ENCODE assay signal across 9 cellular contexts in genomic region chr6:8006208-8006607, GRCh38. TPM values are rescaled to one million over a fixed set of nuclear protein-coding genes. Genes with fewer than 3 reads are reported as not detected.
DNase-seq lines count a peak whose midpoint lies in the region; ATAC-seq and TF ChIP-seq lines count a peak whose summit lies in the region.
"Had no signal": no experiment of that assay in that cellular context is flagged by ENCODE, and none has a peak within 500 bp of the region (broad histone marks: within the 10 kb centered on the region; RNA-seq: fewer than 3 reads in every experiment).

No MANE protein-coding gene starts in this region.

- H3K9ac ChIP-seq in DND-41 (ENCODE audit: low read depth, low read length) (no peak overlapping the region), adipocyte (ENCODE audit: low read length) (no peak overlapping the region)

- no peak overlapping the region for H3K27ac ChIP-seq in DND-41 (ENCODE audit: low read length)

- H3K27me3 ChIP-seq in DND-41 (ENCODE audit: insufficient read depth, low read length, poor library complexity) (no peaks in the 10 kb centered on the region), adipocyte (replicated peaks; ENCODE audit: control insufficient read depth, insufficient read depth, low read length) (no peaks in the 10 kb centered on the region), kidney epithelial cell (ENCODE audit: control insufficient read depth, insufficient read depth, low read length) (no peaks in the 10 kb centered on the region)

- H2AFZ ChIP-seq in DND-41 (ENCODE audit: low read depth, low read length) = no peak overlapping the region

- H3K36me3 ChIP-seq in DND-41 (ENCODE audit: insufficient read depth, low read length) (no peaks in the 10 kb centered on the region), adipocyte (ENCODE audit: control insufficient read depth, insufficient read depth, low read length, severe bottlenecking) (no peaks in the 10 kb centered on the region), kidney epithelial cell (ENCODE audit: control insufficient read depth, insufficient read depth, low read length) (no peaks in the 10 kb centered on the region)

- no peaks in the 10 kb centered on the region for H3K79me2 ChIP-seq in DND-41 (ENCODE audit: insufficient read depth, low read length)

- ATAC-seq in DND-41 (ENCODE audit: insufficient read depth, low read depth) (peak; percentile 68; the same call in 2 of the 3 replicates), GM21423 (IDR thresholded peaks at IDR 0.05; ENCODE audit: unreplicated experiment) (no peak), HG02678 (IDR thresholded peaks at IDR 0.05; ENCODE audit: unreplicated experiment) (no peak), HG03520 (IDR thresholded peaks at IDR 0.05; ENCODE audit: unreplicated experiment) (no peak)
- ATAC-seq in activated naive CD4-positive, alpha-beta T cell treated with anti-CD3 and anti-CD28 coated beads, Interleukin-2, amount 50 U/mL, for 72 hours = no peak
- ATAC-seq: mucosa of descending colon had no signal

- H3K4me2 ChIP-seq in DND-41 (ENCODE audit: insufficient read depth, low read length) = no peak overlapping the region

- DNase-seq in DND-41 = peak; percentile 12
- peak; percentile 37 for DNase-seq in KBM-7
- DNase-seq in adipocyte (ENCODE audit: low read depth) = peak; percentile 63
- DNase-seq in kidney epithelial cell (ENCODE audit: low read depth) = no peak
- DNase-seq in activated naive CD4-positive, alpha-beta T cell treated with anti-CD3 and anti-CD28 coated beads, Interleukin-2, amount 50 U/mL, for 72 hours (ENCODE audit: low spot score in 2 of 2) = no peak

- H3K9me3 ChIP-seq in DND-41 (ENCODE audit: insufficient read depth, low read length, severe bottlenecking) = no peaks in the 10 kb centered on the region
- no peaks in the 10 kb centered on the region for H3K9me3 ChIP-seq in adipocyte (ENCODE audit: control insufficient read depth, low read length)
- H3K9me3 ChIP-seq: mucosa of descending colon had no signal

- TF ChIP-seq CTCF in DND-41 (IDR thresholded peaks at IDR 0.05; ENCODE audit: borderline replicate concordance, extremely low read depth, low read length, poor library complexity, severe bottlenecking) (peak; percentile 54), kidney epithelial cell (IDR thresholded peaks at IDR 0.05; ENCODE audit: insufficient read depth, low read length, poor library complexity, severe bottlenecking) (peak; percentile 41)

- no peaks in the 10 kb centered on the region for H3K36me3 Mint-ChIP-seq in activated naive CD4-positive, alpha-beta T cell treated with anti-CD3 and anti-CD28 coated beads, Interleukin-2, amount 50 U/mL, for 72 hours

- H3K27ac Mint-ChIP-seq in activated naive CD4-positive, alpha-beta T cell treated with anti-CD3 and anti-CD28 coated beads, Interleukin-2, amount 50 U/mL, for 72 hours = no peak overlapping the region

- peaks cover 12% of the 10 kb centered on the region for H3K4me1 ChIP-seq in DND-41 (ENCODE audit: insufficient read depth, low read length)
- H3K4me1 ChIP-seq in adipocyte (ENCODE audit: control insufficient read depth, insufficient read depth, low read length) = no peaks in the 10 kb centered on the region

- no peaks in the 10 kb centered on the region for H4K20me1 ChIP-seq in DND-41 (ENCODE audit: insufficient read depth, low read length)

- H3K9me3 Mint-ChIP-seq in activated naive CD4-positive, alpha-beta T cell treated with anti-CD3 and anti-CD28 coated beads, Interleukin-2, amount 50 U/mL, for 72 hours = no peaks in the 10 kb centered on the region

- in situ Hi-C loops in KBM-7 (cut with MboI; ENCODE audit: low pct_unique_long_range_greater_than_20kb, low sequenced_read_pairs) = no loop called here

- H3K4me3 ChIP-seq in DND-41 (ENCODE audit: low read depth in 1 of 2, low read length in 2 of 2) (no peak overlapping the region), adipocyte (ENCODE audit: low read length) (no peak overlapping the region), kidney epithelial cell (ENCODE audit: low read depth, low read length) (no peak overlapping the region)
- H3K4me3 ChIP-seq: mucosa of descending colon had no signal

RNA-seq across cellular contexts. Expression of gene BLOC1S5, which starts 58.0 kb away (rescaled TPM):
- total RNA-seq in kidney epithelial cell = 14.8 and 22.0 TPM in 2 replicates
- total RNA-seq in activated naive CD4-positive, alpha-beta T cell treated with anti-CD3 and anti-CD28 coated beads, Interleukin-2, amount 50 U/mL, for 72 hours = 10 to 100 TPM; 25.8 to 26.1 TPM

Comparison
In these comparisons a context has a peak if more than half of its experiments do, and no peak if none do; other contexts are left out.
1. DNase-seq: peak in DND-41 (single experiment), KBM-7 (single experiment) and adipocyte (single experiment); none in kidney epithelial cell (single experiment) and activated naive CD4-positive, alpha-beta T cell treated with anti-CD3 and anti-CD28 coated beads, Interleukin-2, amount 50 U/mL, for 72 hours (0 of 2).